ENCODE assay signal across 8 cellular contexts in the genomic region with DNA sequence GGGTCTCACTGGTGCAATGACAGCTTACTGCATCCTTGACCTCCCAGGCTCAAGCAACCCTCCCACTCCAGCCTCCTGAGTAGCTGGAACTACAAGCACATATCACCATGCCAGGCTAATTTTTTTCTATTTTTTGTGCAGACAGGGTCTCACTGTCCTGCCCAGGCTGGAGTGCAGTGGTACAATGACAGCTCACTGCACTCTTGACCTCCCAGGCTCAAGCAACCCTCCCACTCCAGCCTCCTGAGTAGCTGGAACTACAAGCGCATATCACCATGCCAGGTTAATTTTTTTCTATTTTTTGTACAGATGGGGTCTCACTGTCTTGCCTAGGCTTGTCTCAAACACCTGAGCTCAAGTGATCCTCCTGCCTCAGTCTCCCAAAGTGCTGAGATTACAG.
"Had no signal": no experiment of that assay in that cellular context is flagged by ENCODE, and none has a peak within 500 bp of the region (broad histone marks: within the 10 kb centered on the region; RNA-seq: fewer than 3 reads in every experiment).

No MANE protein-coding gene starts in this region.

- FAIRE-seq: G401.6, GM12878, GM12891, GM12892, GM18507, GM19239 had no signal

- H3K4me3 ChIP-seq: GM12878 had no signal

- DNase-seq: GDM1, GF-D8 had no signal

- ATAC-seq: GM12878 had no signal
